7 cellular contexts compared by ENCODE assay signal in the genomic region with DNA sequence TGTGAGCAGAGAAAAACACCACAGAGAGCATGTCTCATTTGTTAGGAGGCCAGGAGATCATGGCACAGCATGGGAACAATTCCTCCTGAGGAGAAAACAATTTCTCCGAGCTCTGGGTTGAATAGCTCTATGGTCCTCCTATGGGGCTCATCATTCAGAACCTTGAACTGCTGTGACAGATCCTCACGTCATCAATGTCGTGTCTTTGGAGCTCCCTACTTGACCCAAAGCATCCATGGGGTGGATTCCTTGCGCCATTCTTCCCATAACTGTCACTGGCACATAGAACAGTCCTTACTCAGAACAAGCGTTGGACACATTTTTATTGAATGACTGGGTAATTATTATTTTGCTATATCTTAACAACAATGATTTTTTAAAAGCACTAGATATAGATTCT.
"Had no signal": no experiment of that assay in that cellular context is flagged by ENCODE, and none has a peak within 500 bp of the region (broad histone marks: within the 10 kb centered on the region; RNA-seq: fewer than 3 reads in every experiment).

No MANE protein-coding gene starts in this region.

- FAIRE-seq: G401.6, GM12878, GM12892, GM18507, GM19239 had no signal

- H3K4me3 ChIP-seq: GM12878 had no signal

- ATAC-seq: GM12878 had no signal

- DNase-seq: GDM1, GF-D8 had no signal
